In genomic region chr22:25759825-25760231, GRCh38 we compare ENCODE assay signal across 10 cellular contexts. TPM values are rescaled to one million over a fixed set of nuclear protein-coding genes. Genes with fewer than 3 reads are reported as not detected.
DNase-seq lines count a peak whose midpoint lies in the region; ATAC-seq and TF ChIP-seq lines count a peak whose summit lies in the region.
"Had no signal": no experiment of that assay in that cellular context is flagged by ENCODE, and none has a peak within 500 bp of the region (broad histone marks: within the 10 kb centered on the region; RNA-seq: fewer than 3 reads in every experiment).

No MANE protein-coding gene starts in this region.

- RAD21 ChIA-PET in HCT116 (lab: Charles Lee; ENCODE audit: low non-redundant PET in 1 of 2, low total read pairs in 2 of 2, uncharacterized antibody in 2 of 2, unreplicated experiment in 2 of 2): no interaction called here

- intact Hi-C loops in HCT116 (cut with micrococcal nuclease): no loop called here

- H3K27me3 ChIP-seq in HCT116 (ENCODE audit: insufficient read depth, low read length): no peaks in the 10 kb centered on the region
- no peaks in the 10 kb centered on the region for H3K27me3 ChIP-seq in SJSA1 (replicated peaks)
- no peaks in the 10 kb centered on the region for H3K27me3 ChIP-seq in skeletal muscle satellite cell (ENCODE audit: control insufficient read depth, insufficient read depth, low read length)

- H3K4me2 ChIP-seq in HCT116 (ENCODE audit: low read length) (peak overlapping the region; percentile 46), skeletal muscle satellite cell (ENCODE audit: low read length) (peak overlapping the region; percentile 20)

- TF ChIP-seq RAD21 in HCT116 (IDR thresholded peaks at IDR 0.05; ENCODE audit: low read depth): no peak

- H4K20me1 ChIP-seq in HCT116 (ENCODE audit: insufficient read depth): no peaks in the 10 kb centered on the region

- H2AFZ ChIP-seq in HCT116 (ENCODE audit: low read depth, low read length, poor library complexity, severe bottlenecking): no peak overlapping the region

- no peak for TF ChIP-seq CTCF in HCT116 (IDR thresholded peaks at IDR 0.05 in 2 of 3, conservative IDR thresholded peaks at IDR 0.05 in 1 of 3; ENCODE audit: borderline replicate concordance in 1 of 3, insufficient read depth in 1 of 3, low read depth in 2 of 3, low read length in 2 of 3)

- H3K36me3 ChIP-seq in HCT116 (ENCODE audit: control insufficient read depth in 1 of 2, insufficient read depth in 2 of 2, low read length in 2 of 2) (no peaks in the 10 kb centered on the region), SJSA1 (no peaks in the 10 kb centered on the region), skeletal muscle satellite cell (ENCODE audit: insufficient read depth, low read length) (peaks cover 43% of the 10 kb centered on the region)

- CTCF ChIA-PET in HCT116 (lab: Charles Lee): interaction anchor here (3.9 kb wide), 1 partner anchor 13 kb away, joined by 13 read pairs; no protein-coding TSS in a partner anchor

- no TSS peak for BruUV-seq in HCT116 (replicated peaks; lab: Mats Ljungman, UMichigan)

- no peaks in the 10 kb centered on the region for H3K9me3 ChIP-seq in HCT116 (ENCODE audit: control insufficient read depth in 1 of 2, insufficient read depth in 1 of 2, low read depth in 1 of 2, low read length in 2 of 2)
- no peaks in the 10 kb centered on the region; the same call in 1 of the 2 replicates for H3K9me3 ChIP-seq in SJSA1 (replicated peaks)
- no peaks in the 10 kb centered on the region for H3K9me3 ChIP-seq in skeletal muscle satellite cell (replicated peaks; ENCODE audit: low read length)

- no peak for TF ChIP-seq POLR2A in HCT116 (IDR thresholded peaks at IDR 0.05; ENCODE audit: borderline replicate concordance, extremely low read depth, insufficient read depth, insufficient read length)

- H3K9me2 ChIP-seq in HCT116 (ENCODE audit: insufficient read depth): no peaks in the 10 kb centered on the region

- H3K9ac ChIP-seq in HCT116 (ENCODE audit: low read length): no peak overlapping the region
- peak overlapping the region; percentile 29 for H3K9ac ChIP-seq in skeletal muscle satellite cell (ENCODE audit: low read depth, low read length)

- peak; percentile 77; the same call in 1 of the 2 replicates for ATAC-seq in HCT116
- ATAC-seq in GM18870 (IDR thresholded peaks at IDR 0.05; ENCODE audit: unreplicated experiment): no peak

- H3K27ac ChIP-seq in HCT116 (ENCODE audit: low read depth, low read length) (no peak overlapping the region), SJSA1 (peak overlapping the region; percentile 99)

- POLR2A ChIA-PET in HCT116 (lab: Charles Lee): no interaction called here

- peaks cover 8 to 14% of the 10 kb centered on the region in 2 experiments; a peak in 3 of 4 replicates for H3K4me1 ChIP-seq in HCT116 (ENCODE audit: control insufficient read depth in 1 of 2, insufficient read depth in 2 of 2, low read length in 2 of 2)
- H3K4me1 ChIP-seq in SJSA1 (replicated peaks): peaks cover 61% of the 10 kb centered on the region
- H3K4me1 ChIP-seq in skeletal muscle satellite cell (ENCODE audit: control insufficient read depth, insufficient read depth, low read length): peaks cover 63% of the 10 kb centered on the region

- H3K4me3 ChIP-seq in HCT116 (replicated peaks in 1 of 2; ENCODE audit: low read depth in 1 of 2, low read length in 2 of 2) (no peak overlapping the region), SJSA1 (no peak overlapping the region), skeletal muscle satellite cell (ENCODE audit: low read length) (no peak overlapping the region)

- DNase-seq in HCT116 (ENCODE audit: low read depth, low spot score) (no peak), SJSA1 (ENCODE audit: low read depth in 1 of 2, low spot score in 2 of 2) (peak; percentile 89 to 94), fibroblast of peridontal ligament (ENCODE audit: extremely low read depth) (peak; percentile 95), retina (no peak), hypothalamus (lab: John Stamatoyannopoulos, UW) (no peak)
- DNase-seq in stimulated activated CD4-positive, alpha-beta T cell treated with anti-CD3 and anti-CD28 coated beads, Interleukin-4, amount 100 ng/mL, for 4 hours: no peak
- DNase-seq: amygdala, NCI-H1092 treated with DMSO at 0.1 percent for 48 hours had no signal

- H3K79me2 ChIP-seq in HCT116 (ENCODE audit: insufficient read depth, low read length): no peaks in the 10 kb centered on the region

TF ChIP-seq in HCT116, 20 proteins besides CTCF, POLR2A, EP300 and RAD21:
- TF ChIP-seq TCF7L2 (IDR thresholded peaks at IDR 0.05; ENCODE audit: borderline replicate concordance, extremely low read depth, insufficient read depth, insufficient read length): no peak
- no peak for TF ChIP-seq JUND (IDR thresholded peaks at IDR 0.05)
- TF ChIP-seq ATF3 (IDR thresholded peaks at IDR 0.05): no peak
- TF ChIP-seq MAX (IDR thresholded peaks at IDR 0.05): no peak
- no peak for TF ChIP-seq ZNF274 (IDR thresholded peaks at IDR 0.05; ENCODE audit: low read depth, low read length)

RNA-seq across cellular contexts. Expression of gene MYO18B, which starts 17.8 kb away (rescaled TPM):
- 0.05 TPM for total RNA-seq in HCT116 (2021; ENCODE audit: unreplicated experiment)
- 0.01 TPM in 2 replicates for polyA plus RNA-seq in HCT116 (2012)
- 0.11 and 0.63 TPM in 2 replicates for total RNA-seq in SJSA1 (2014; rRNA removed; shearing (Covaris generic))
- total RNA-seq in skeletal muscle satellite cell (2012; rRNA removed): 0.25 and 2.8 TPM in 2 replicates

Comparison
In these comparisons a context has a peak if more than half of its experiments do, and no peak if none do; other contexts are left out.
1. DNase-seq: peak in SJSA1 (2 of 2) and fibroblast of peridontal ligament (single experiment); none in HCT116 (single experiment), retina (single experiment), hypothalamus (0 of 51) and stimulated activated CD4-positive, alpha-beta T cell treated with anti-CD3 and anti-CD28 coated beads, Interleukin-4, amount 100 ng/mL, for 4 hours (0 of 2).